In genomic region chr9:127714916-127715442, GRCh38 we compare ENCODE assay signal across 1 cellular context.
TF ChIP-seq lines count a peak whose summit lies in the region.

No MANE protein-coding gene starts in this region.

TF ChIP-seq in HepG2, 621 proteins besides CTCF, POLR2A, EP300 and RAD21:
- TF ChIP-seq SSRP1 (CRISPR knock-in tag; IDR thresholded peaks at IDR 0.05) (no peak), HNF1B (CRISPR knock-in tag; IDR thresholded peaks at IDR 0.05) (no peak), GLI4 (CRISPR knock-in tag; IDR thresholded peaks at IDR 0.05; ENCODE audit: borderline replicate concordance) (peak; percentile 66; the same call in 1 of the 2 replicates), UBTF (CRISPR knock-in tag; IDR thresholded peaks at IDR 0.05) (peak; percentile 5; the same call in 1 of the 2 replicates), ZNF333 (CRISPR knock-in tag; IDR thresholded peaks at IDR 0.05; ENCODE audit: borderline replicate concordance) (peak; percentile 51; the same call in 1 of the 2 replicates), MED8 (CRISPR knock-in tag; IDR thresholded peaks at IDR 0.05; ENCODE audit: insufficient replicate concordance) (peak; percentile 35), CBX5 (CRISPR knock-in tag; IDR thresholded peaks at IDR 0.05; ENCODE audit: borderline replicate concordance) (no peak), DNMT1 (CRISPR knock-in tag; IDR thresholded peaks at IDR 0.05) (0 out of 2 replicates have a peak, but pooled peaks have one; percentile 68), ZMAT3 (CRISPR knock-in tag; conservative IDR thresholded peaks at IDR 0.05) (0 out of 2 replicates have a peak, but pooled peaks have one; percentile 6), CC2D1A (CRISPR knock-in tag; IDR thresholded peaks at IDR 0.05) (0 out of 2 replicates have a peak, but pooled peaks have one; percentile 5), CBX1 (IDR thresholded peaks at IDR 0.05; ENCODE audit: low read depth) (no peak), RARA (CRISPR knock-in tag; IDR thresholded peaks at IDR 0.05) (no peak), RBFOX2 (IDR thresholded peaks at IDR 0.05; ENCODE audit: low read depth, low read length) (peak; percentile 6; the same call in 1 of the 2 replicates), ZNF280D (CRISPR knock-in tag; IDR thresholded peaks at IDR 0.05) (0 out of 2 replicates have a peak, but pooled peaks have one; percentile 1), MAFF (IDR thresholded peaks at IDR 0.05; ENCODE audit: low read depth, low read length) (no peak), NCOA2 (CRISPR knock-in tag; IDR thresholded peaks at IDR 0.05) (no peak), SUZ12 (IDR thresholded peaks at IDR 0.05; ENCODE audit: low read depth, low read length) (no peak), ZNF784 (CRISPR knock-in tag; IDR thresholded peaks at IDR 0.05; ENCODE audit: borderline replicate concordance) (0 out of 2 replicates have a peak, but pooled peaks have one; percentile 43), ZNF75D (CRISPR knock-in tag; IDR thresholded peaks at IDR 0.05; ENCODE audit: borderline replicate concordance) (0 out of 2 replicates have a peak, but pooled peaks have one; percentile 64), SRSF1 (optimal IDR thresholded peaks at IDR 0.05; ENCODE audit: low read depth, low read length) (peak; percentile 51), ESRRA (CRISPR knock-in tag; IDR thresholded peaks at IDR 0.05; ENCODE audit: low read depth) (0 out of 2 replicates have a peak, but pooled peaks have one; percentile 14), ZNF710 (CRISPR knock-in tag; IDR thresholded peaks at IDR 0.05; ENCODE audit: borderline replicate concordance) (peak; percentile 21; the same call in 1 of the 2 replicates), BHLHE40 (IDR thresholded peaks at IDR 0.05; ENCODE audit: low read length) (0 out of 2 replicates have a peak, but pooled peaks have one; percentile 10), FUBP1 (CRISPR knock-in tag; IDR thresholded peaks at IDR 0.05; ENCODE audit: borderline replicate concordance) (peak; percentile 42; the same call in 1 of the 2 replicates)
